In genomic region chr15:101731746-101732145, GRCh38 we compare ENCODE assay signal across 20 cellular contexts. TPM values are rescaled to one million over a fixed set of nuclear protein-coding genes. Genes with fewer than 3 reads are reported as not detected.
DNase-seq lines count a peak whose midpoint lies in the region; ATAC-seq, FAIRE-seq and TF ChIP-seq lines count a peak whose summit lies in the region.
"Had no signal": no experiment of that assay in that cellular context is flagged by ENCODE, and none has a peak within 500 bp of the region (broad histone marks: within the 10 kb centered on the region; RNA-seq: fewer than 3 reads in every experiment).

No MANE protein-coding gene starts in this region.

- no peaks in the 10 kb centered on the region for H3K9me3 ChIP-seq in T-helper 17 cell (ENCODE audit: control insufficient read depth, low read length, poor library complexity, severe bottlenecking)
- H3K9me3 ChIP-seq: A549, BE2C had no signal

- peak; percentile 85 for FAIRE-seq in D721Med (lab: Jason Lieb, UNC)
- FAIRE-seq: G401.6, GM19239 had no signal

- H3K27me3 Mint-ChIP-seq in T-helper 17 cell = no peaks in the 10 kb centered on the region
- no peaks in the 10 kb centered on the region for H3K27me3 Mint-ChIP-seq in activated T-helper 17 cell treated with anti-CD3 and anti-CD28 coated beads, Interleukin-2, amount 50 U/mL, for 72 hours
- H3K27me3 Mint-ChIP-seq: CD4-positive, alpha-beta T cell; CD8-positive, alpha-beta memory T cell had no signal

- H3K4me1 Mint-ChIP-seq in T-helper 17 cell = peaks cover 4% of the 10 kb centered on the region
- H3K4me1 Mint-ChIP-seq in activated T-helper 17 cell treated with anti-CD3 and anti-CD28 coated beads, Interleukin-2, amount 50 U/mL, for 72 hours = no peaks in the 10 kb centered on the region
- H3K4me1 Mint-ChIP-seq: CD14-positive monocyte; CD8-positive, alpha-beta memory T cell had no signal

- TF ChIP-seq CTCF in D721Med (IDR thresholded peaks at IDR 0.05; ENCODE audit: insufficient read depth, missing control alignments) = no peak

- H3K27ac Mint-ChIP-seq in T-helper 17 cell = no peak overlapping the region
- H3K27ac Mint-ChIP-seq in activated T-helper 17 cell treated with anti-CD3 and anti-CD28 coated beads, Interleukin-2, amount 50 U/mL, for 72 hours = peak overlapping the region; percentile 16
- H3K27ac Mint-ChIP-seq: CD14-positive monocyte; CD4-positive, alpha-beta T cell; CD8-positive, alpha-beta memory T cell had no signal

- H3K9me3 Mint-ChIP-seq in activated T-helper 17 cell treated with anti-CD3 and anti-CD28 coated beads, Interleukin-2, amount 50 U/mL, for 72 hours = no peaks in the 10 kb centered on the region
- H3K9me3 Mint-ChIP-seq: CD4-positive, alpha-beta T cell; CD8-positive, alpha-beta memory T cell had no signal

- H3K36me3 Mint-ChIP-seq in T-helper 17 cell (ENCODE audit: low read depth) = no peaks in the 10 kb centered on the region
- H3K36me3 Mint-ChIP-seq in activated T-helper 17 cell treated with anti-CD3 and anti-CD28 coated beads, Interleukin-2, amount 50 U/mL, for 72 hours (ENCODE audit: low read depth) = no peaks in the 10 kb centered on the region
- H3K36me3 Mint-ChIP-seq: CD14-positive monocyte had no signal

- no peak for ATAC-seq in T-helper 17 cell
- no peak for ATAC-seq in activated T-helper 17 cell treated with anti-CD3 and anti-CD28 coated beads, Interleukin-2, amount 50 U/mL, for 72 hours (replicated peaks)
- ATAC-seq in GM21528 (IDR thresholded peaks at IDR 0.05; ENCODE audit: low FRiP score, unreplicated experiment) = no peak
- ATAC-seq: A549 had no signal

- H3K4me3 Mint-ChIP-seq in T-helper 17 cell = peak overlapping the region; percentile 8
- no peak overlapping the region for H3K4me3 Mint-ChIP-seq in activated T-helper 17 cell treated with anti-CD3 and anti-CD28 coated beads, Interleukin-2, amount 50 U/mL, for 72 hours
- H3K4me3 Mint-ChIP-seq: CD14-positive monocyte; CD4-positive, alpha-beta T cell; CD8-positive, alpha-beta memory T cell had no signal

- no peak for DNase-seq in D721Med (ENCODE audit: insufficient read length, low spot score)
- no peak for DNase-seq in T-helper 17 cell
- no peak for DNase-seq in DMS153 treated with DMSO at 0.1 percent for 48 hours (lab: John Stamatoyannopoulos, UW; ENCODE audit: unreplicated experiment)
- no peak for DNase-seq in H4 (ENCODE audit: low spot score)
- DNase-seq: 8988T; ACHN; AML-193; BE2C; CD4-positive, alpha-beta T cell; CD8-positive, alpha-beta memory T cell; DND-41; GOT3; H7; HCEC 1CT had no signal

RNA-seq across cellular contexts. Expression of gene TARS3, which starts 7.5 kb away (rescaled TPM):
- 10 to 100 TPM; 13.4 to 17.6 TPM for total RNA-seq in T-helper 17 cell
- total RNA-seq in activated T-helper 17 cell treated with anti-CD3 and anti-CD28 coated beads, Interleukin-2, amount 50 U/mL, for 72 hours = 10 to 100 TPM; 20.6 to 33.0 TPM
- 5.7 and 8.2 TPM in 2 replicates for total RNA-seq in H4 (2014; rRNA removed; shearing (Covaris generic))
